Comparison of ENCODE assay signal across 25 cellular contexts in genomic region chr3:190456779-190457178, GRCh38. TPM values are rescaled to one million over a fixed set of nuclear protein-coding genes. Genes with fewer than 3 reads are reported as not detected.
DNase-seq lines count a peak whose midpoint lies in the region; ATAC-seq and TF ChIP-seq lines count a peak whose summit lies in the region.
"Had no signal": no experiment of that assay in that cellular context is flagged by ENCODE, and none has a peak within 500 bp of the region (broad histone marks: within the 10 kb centered on the region; RNA-seq: fewer than 3 reads in every experiment).

No MANE protein-coding gene starts in this region.

- ATAC-seq in HG02588 (IDR thresholded peaks at IDR 0.05; ENCODE audit: unreplicated experiment) (no peak), GM18868 (IDR thresholded peaks at IDR 0.05; ENCODE audit: unreplicated experiment) (no peak)
- ATAC-seq: CD8-positive, alpha-beta T cell; K562 had no signal

- H3K9ac ChIP-seq in OCI-LY3 (ENCODE audit: low read length), result no peak overlapping the region

- no peaks in the 10 kb centered on the region for H3K27me3 ChIP-seq in OCI-LY3 (ENCODE audit: low read depth, low read length)
- H3K27me3 ChIP-seq: Peyer's patch had no signal

- no peaks in the 10 kb centered on the region for H3K36me3 ChIP-seq in OCI-LY3 (replicated peaks; ENCODE audit: low read depth, low read length)
- H3K36me3 ChIP-seq: Peyer's patch had no signal

- H3K79me2 ChIP-seq in OCI-LY3 (ENCODE audit: low read length), result no peaks in the 10 kb centered on the region

- peak overlapping the region; percentile 13 for H3K27ac Mint-ChIP-seq in progenitor cell of endocrine pancreas
- H3K27ac Mint-ChIP-seq: B cell; CD8-positive, alpha-beta T cell had no signal

- peaks cover 37% of the 10 kb centered on the region for H3K4me1 Mint-ChIP-seq in progenitor cell of endocrine pancreas (ENCODE audit: low read depth)
- H3K4me1 Mint-ChIP-seq: B cell had no signal

- H3K4me1 ChIP-seq in OCI-LY3 (ENCODE audit: low read length), result peaks cover 15% of the 10 kb centered on the region
- H3K4me1 ChIP-seq: Peyer's patch had no signal

- no peak overlapping the region for H3K27ac ChIP-seq in OCI-LY3 (ENCODE audit: low read length)
- H3K27ac ChIP-seq in epithelial cell of prostate, result no peak overlapping the region
- H3K27ac ChIP-seq: C4-2B, Peyer's patch had no signal

- H3K4me2 ChIP-seq in OCI-LY3 (ENCODE audit: low read length), result peak overlapping the region; percentile 22

- peaks cover 2% of the 10 kb centered on the region for H3K36me3 Mint-ChIP-seq in progenitor cell of endocrine pancreas (ENCODE audit: insufficient read depth)
- H3K36me3 Mint-ChIP-seq: CD8-positive, alpha-beta T cell had no signal

- in situ Hi-C loops in ACHN (cut with HindIII; ENCODE audit: low pct_ligation_motif_present, low pct_unique_long_range_greater_than_20kb, low sequenced_read_pairs), result no loop called here

- no peaks in the 10 kb centered on the region for H4K20me1 ChIP-seq in OCI-LY3 (ENCODE audit: insufficient read depth, low read length)

- peak; percentile 11 for DNase-seq in ACHN
- DNase-seq in epithelial cell of prostate (ENCODE audit: low read depth, low spot score), result peak; percentile 14
- no peak for DNase-seq in progenitor cell of endocrine pancreas (ENCODE audit: low spot score, unreplicated experiment)
- no peak for DNase-seq in activated naive CD4-positive, alpha-beta T cell (lab: John Stamatoyannopoulos, UW)
- DNase-seq: CD8-positive, alpha-beta T cell; DMS79 treated with DMSO at 0.1 percent for 48 hours; GF-D8; Kasumi-1; MV-4-11; NCI-H1105; NCI-H1436 treated with DMSO at 0.1 percent for 48 hours; NCI-H187 treated with DMSO at 0.1 percent for 48 hours; NCI-H524; NCI-H748 treated with DMSO at 0.1 percent for 48 hours; Peyer's patch; SHP77 treated with DMSO at 0.1 percent for 48 hours had no signal

- no peaks in the 10 kb centered on the region for H3K27me3 Mint-ChIP-seq in progenitor cell of endocrine pancreas

- H3K4me3 ChIP-seq in OCI-LY3 (ENCODE audit: low read length), result no peak overlapping the region
- H3K4me3 ChIP-seq: K562, Peyer's patch had no signal

- H3K9me3 Mint-ChIP-seq in progenitor cell of endocrine pancreas (ENCODE audit: low read depth), result peaks cover 6% of the 10 kb centered on the region
- H3K9me3 Mint-ChIP-seq: CD8-positive, alpha-beta T cell had no signal

- TF ChIP-seq CTCF in OCI-LY3 (IDR thresholded peaks at IDR 0.05; ENCODE audit: low read depth, low read length), result no peak
- TF ChIP-seq CTCF in progenitor cell of endocrine pancreas (IDR thresholded peaks at IDR 0.05; ENCODE audit: unreplicated experiment), result no peak

- H3K4me3 Mint-ChIP-seq in progenitor cell of endocrine pancreas (ENCODE audit: low read depth), result no peak overlapping the region
- H3K4me3 Mint-ChIP-seq: B cell; CD8-positive, alpha-beta T cell had no signal

- no peak overlapping the region for H2AFZ ChIP-seq in OCI-LY3 (ENCODE audit: low read depth, low read length)

- H3K9me3 ChIP-seq in OCI-LY3 (ENCODE audit: insufficient read depth, low read length), result no peaks in the 10 kb centered on the region
- H3K9me3 ChIP-seq: Peyer's patch had no signal

RNA-seq across cellular contexts. Expression of gene TMEM207, which starts 7.1 kb away (rescaled TPM):
- 0.27 TPM in 1 of 2 replicates, not detected in the other for total RNA-seq in progenitor cell of endocrine pancreas
- total RNA-seq: B cell; CD8-positive, alpha-beta T cell; H4; HT-29; MCF 10A; Peyer's patch had no signal

RNA-seq across cellular contexts. Expression of gene IL1RAP, which starts 57.1 kb away (rescaled TPM):
- total RNA-seq in progenitor cell of endocrine pancreas, result 20.0 and 21.0 TPM in 2 replicates

Comparison
In these comparisons a context has a peak if more than half of its experiments do, and no peak if none do; other contexts are left out.
1. DNase-seq: peak in ACHN (single experiment) and epithelial cell of prostate (single experiment); none in progenitor cell of endocrine pancreas (single experiment) and activated naive CD4-positive, alpha-beta T cell (0 of 4).